ENCODE assay signal across 8 cellular contexts in genomic region chr3:28241221-28242160, GRCh38. TPM values are rescaled to one million over a fixed set of nuclear protein-coding genes. Genes with fewer than 3 reads are reported as not detected.
A peak's percentile ranks its signal among the peaks of the same experiment; 100 is the strongest.
DNase-seq lines count a peak whose midpoint lies in the region; ATAC-seq, FAIRE-seq and TF ChIP-seq lines count a peak whose summit lies in the region.

Gene CMC1 (plus strand): TSS chr3:28241619. CDS start chr3:28241794, 175 bp downstream.

- ATAC-seq in GM19043 (IDR thresholded peaks at IDR 0.05; ENCODE audit: low read depth, unreplicated experiment): peak; percentile 96
- ATAC-seq in HG03378 (IDR thresholded peaks at IDR 0.05; ENCODE audit: unreplicated experiment): peak; percentile 97

- peak within 1 kb of the TSS; percentile 89 for H3K9ac ChIP-seq in keratinocyte (ENCODE audit: control insufficient read depth, extremely low read depth, insufficient read depth, low read length)

- TF ChIP-seq CTCF in AG10803 (conservative IDR thresholded peaks at IDR 0.05; ENCODE audit: low read length): no peak
- no peak for TF ChIP-seq CTCF in keratinocyte (optimal IDR thresholded peaks at IDR 0.05 in 1 of 3, IDR thresholded peaks at IDR 0.05 in 1 of 3, conservative IDR thresholded peaks at IDR 0.05 in 1 of 3; ENCODE audit: extremely low read depth in 1 of 3, insufficient read depth in 2 of 3, low read length in 3 of 3)

- H3K4me3 ChIP-seq in AG10803 (ENCODE audit: low read length) (peak within 1 kb of the TSS; percentile 87), keratinocyte (ENCODE audit: control insufficient read depth in 2 of 3, extremely low read depth in 1 of 3, insufficient read depth in 2 of 3, low read depth in 1 of 3, low read length in 3 of 3) (peak within 1 kb of the TSS; percentile 84 to 90 (median 85))

- no peaks in the 10 kb centered on the region for H3K36me3 ChIP-seq in keratinocyte (ENCODE audit: control insufficient read depth in 2 of 2, extremely low read depth in 1 of 2, insufficient read depth in 2 of 2, low read length in 2 of 2)

- H3K79me2 ChIP-seq in keratinocyte (ENCODE audit: control insufficient read depth, insufficient read depth, low read length): peaks cover 37% of the 10 kb centered on the region

- H3K4me2 ChIP-seq in keratinocyte (ENCODE audit: control insufficient read depth, extremely low read depth, insufficient read depth, low read depth, low read length): peak within 1 kb of the TSS; percentile 90

- H3K9me1 ChIP-seq in keratinocyte (ENCODE audit: control insufficient read depth, extremely low read depth, insufficient read depth, low read length): no peaks in the 10 kb centered on the region

- DNase-seq in AG10803 (ENCODE audit: low read depth) (peak; percentile 96), NCI-H460 (ENCODE audit: extremely low read depth, low read depth) (peak; percentile 92), cerebellar nuclear complex (lab: John Stamatoyannopoulos, UW) (peak; percentile 82 to 95), keratinocyte (ENCODE audit: low read depth, low spot score) (peak; percentile 61)
- peak; percentile 92 for DNase-seq in activated CD4-positive, CD25-positive, alpha-beta regulatory T cell treated with anti-CD3 and anti-CD28 coated beads, Interleukin-2, amount 50 U/mL, for 72 hours
- DNase-seq in stimulated activated CD4-positive, alpha-beta T cell treated with anti-CD3 and anti-CD28 coated beads, Interleukin-15, amount 100 ng/mL, for 1 hour (ENCODE audit: low read depth in 1 of 2, low spot score in 1 of 2): peak; percentile 76 to 91

- dilution Hi-C loops in keratinocyte (cut with MboI; ENCODE audit: extremely low pct_ligation_motif_present, low sequenced_read_pairs): no loop called here

- peaks cover 8% of the 10 kb centered on the region for H3K4me1 ChIP-seq in keratinocyte (ENCODE audit: control insufficient read depth, extremely low read depth, insufficient read depth, low read length)

- H3K9me3 ChIP-seq in keratinocyte (ENCODE audit: control insufficient read depth, low read depth, low read length): no peaks in the 10 kb centered on the region

- no peaks in the 10 kb centered on the region for H3K27me3 ChIP-seq in keratinocyte (ENCODE audit: control insufficient read depth, extremely low read depth, insufficient read depth, low read length)

- H4K20me1 ChIP-seq in keratinocyte (ENCODE audit: control insufficient read depth, extremely low read depth, insufficient read depth, low read length): no peaks in the 10 kb centered on the region

- FAIRE-seq in keratinocyte (lab: Jason Lieb, UNC): peak; percentile 66

- H2AFZ ChIP-seq in keratinocyte (ENCODE audit: control insufficient read depth, low read length): peak within 1 kb of the TSS; percentile 94

- peak within 1 kb of the TSS; percentile 67 for H3K27ac ChIP-seq in keratinocyte (ENCODE audit: control insufficient read depth, insufficient read depth, low read length)

RNA-seq across cellular contexts. Expression of gene CMC1, which starts in this region (rescaled TPM):
- total RNA-seq in NCI-H460 (2014; rRNA removed; shearing (Covaris generic)): 36.9 and 43.7 TPM in 2 replicates
- polyA plus RNA-seq in NCI-H460 (2014; cell fraction: nucleus; rRNA removed): 13.9 and 24.6 TPM in 2 replicates
- 11.5 to 23.9 TPM (median 18.3 TPM) in 3 replicates for polyA plus RNA-seq in keratinocyte
- 6.4 TPM for polyA plus RNA-seq in keratinocyte (2011; ENCODE audit: low read depth)
- 12.4 and 23.7 TPM in 2 replicates for polyA plus RNA-seq in keratinocyte (2011; cell fraction: cytosol; rRNA removed)
- 8.9 and 14.2 TPM in 2 replicates for polyA plus RNA-seq in keratinocyte (2011; cell fraction: nucleus; rRNA removed)
- polyA plus RNA-seq in keratinocyte (2012; ENCODE audit: low replicate concordance): 16.0 and 24.8 TPM in 2 replicates
- polyA minus RNA-seq in keratinocyte: 0.03 to 4.6 TPM (median 1.3 TPM) in 3 replicates
- polyA minus RNA-seq in keratinocyte (2011; cell fraction: cytosol; rRNA and poly(A)+ RNA removed): 6.5 TPM
- 5.7 and 10.5 TPM in 2 replicates for polyA minus RNA-seq in keratinocyte (2011; cell fraction: nucleus; rRNA and poly(A)+ RNA removed)

Comparison
In these comparisons a context has a peak if more than half of its experiments do, and no peak if none do; other contexts are left out.
1. Peak in every context shown above with its lines: DNase-seq, ATAC-seq, H3K4me3 ChIP-seq and H3K27ac ChIP-seq.